In the genomic region with DNA sequence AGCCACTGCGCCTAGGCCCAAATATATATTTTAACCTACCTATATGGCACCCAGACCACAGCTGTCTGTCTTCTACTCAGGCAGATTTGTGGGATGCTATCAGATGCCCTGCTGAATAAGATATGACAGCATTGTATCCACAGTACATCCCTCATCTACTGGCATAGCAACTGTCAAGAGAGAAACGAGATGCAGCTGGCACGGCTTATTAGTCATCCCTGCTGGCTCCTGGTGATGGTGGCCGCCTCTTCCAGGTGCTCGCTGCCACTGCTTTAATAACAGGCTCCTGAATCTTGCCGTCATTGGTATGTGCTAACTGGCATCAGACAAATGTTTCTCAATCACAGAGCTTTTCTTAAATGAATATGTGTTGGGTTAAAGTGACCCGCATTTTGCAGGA, we compare ENCODE assay signal across 14 cellular contexts. TPM values are rescaled to one million over a fixed set of nuclear protein-coding genes. Genes with fewer than 3 reads are reported as not detected.
DNase-seq lines count a peak whose midpoint lies in the region; ATAC-seq and TF ChIP-seq lines count a peak whose summit lies in the region.
"Had no signal": no experiment of that assay in that cellular context is flagged by ENCODE, and none has a peak within 500 bp of the region (broad histone marks: within the 10 kb centered on the region; RNA-seq: fewer than 3 reads in every experiment).

No MANE protein-coding gene starts in this region.

- H3K9me3 ChIP-seq in left ventricle myocardium inferior (replicated peaks) (no peaks in the 10 kb centered on the region), right lobe of liver (no peaks in the 10 kb centered on the region), tibial artery (no peaks in the 10 kb centered on the region)
- H3K9me3 ChIP-seq: pancreas, Peyer's patch, transverse colon had no signal

- TF ChIP-seq CTCF in left ventricle myocardium inferior (IDR thresholded peaks at IDR 0.05; ENCODE audit: borderline replicate concordance) (no peak), right lobe of liver (IDR thresholded peaks at IDR 0.05) (no peak), tibial artery (IDR thresholded peaks at IDR 0.05) (no peak), GM10266 (IDR thresholded peaks at IDR 0.05; ENCODE audit: control insufficient read depth, insufficient read depth, low read depth, missing control alignments) (no peak)

- H3K4me3 ChIP-seq in left ventricle myocardium inferior = no peak overlapping the region
- no peak overlapping the region for H3K4me3 ChIP-seq in right lobe of liver
- no peak overlapping the region for H3K4me3 ChIP-seq in tibial artery
- H3K4me3 ChIP-seq: pancreas, Peyer's patch, transverse colon had no signal

- no peak for DNase-seq in left ventricle myocardium inferior
- DNase-seq in left ventricle myocardium superior = no peak
- DNase-seq in SHP77 (lab: John Stamatoyannopoulos, UW) = peak; percentile 57 to 63
- DNase-seq in right lobe of liver = peak in 2 of 3 donors; percentile 38 to 53
- DNase-seq in tibial artery = peak; percentile 6 to 16
- no peak for DNase-seq in NCI-H524 treated with DMSO at 0.1 percent for 48 hours (lab: John Stamatoyannopoulos, UW)
- DNase-seq in NCI-H128 (lab: John Stamatoyannopoulos, UW; ENCODE audit: unreplicated experiment) = no peak
- DNase-seq in GM10266 (ENCODE audit: extremely low spot score) = no peak
- DNase-seq: activated CD4-positive, alpha-beta T cell treated with anti-CD3 and anti-CD28 coated beads, Interleukin-2, amount 10 ng/mL, durations not matched to agents 24 days and 14 days; NCI-H345; pancreas; Peyer's patch; transverse colon had no signal

- H3K36me3 ChIP-seq in left ventricle myocardium inferior = peaks cover 59% of the 10 kb centered on the region
- peaks cover 0 to 53% (median 24%) of the 10 kb centered on the region in 4 donors for H3K36me3 ChIP-seq in right lobe of liver
- H3K36me3 ChIP-seq in tibial artery = peaks cover 40 to 67% (median 55%) of the 10 kb centered on the region in 3 donors
- H3K36me3 ChIP-seq: transverse colon had no signal

- H3K4me1 ChIP-seq in left ventricle myocardium inferior (peaks cover 100% of the 10 kb centered on the region), right lobe of liver (peaks cover 0 to 82% (median 44%) of the 10 kb centered on the region in 4 donors), tibial artery (peaks cover 0 to 78% (median 42%) of the 10 kb centered on the region in 4 donors)

- H3K27ac ChIP-seq in left ventricle myocardium inferior (replicated peaks) = peak overlapping the region; percentile 87
- H3K27ac ChIP-seq in right lobe of liver = peak overlapping the region in 2 of 3 donors; percentile 29 to 80
- H3K27ac ChIP-seq in tibial artery = no peak overlapping the region
- H3K27ac ChIP-seq: pancreas had no signal

- no peak for TF ChIP-seq POLR2A in right lobe of liver (IDR thresholded peaks at IDR 0.05)

- intact Hi-C loops in left ventricle myocardium inferior (cut with micrococcal nuclease) = no loop called here
- intact Hi-C loops in left ventricle myocardium superior (cut with micrococcal nuclease) = no loop called here
- intact Hi-C loops in right lobe of liver (cut with DNase I) = no loop called here
- intact Hi-C loops in tibial artery (cut with DNase I; ENCODE audit: low total_unique reads) = no loop called here

- WGBS in right lobe of liver (ENCODE audit: insufficient coverage, low coverage, low lambda C conversion rate, missing lambda C conversion rate) = 38% methylated on average over 6 of the region's 7 CpGs

- H3K27me3 ChIP-seq in left ventricle myocardium inferior (ENCODE audit: low read depth) (no peaks in the 10 kb centered on the region), right lobe of liver (no peaks in the 10 kb centered on the region), tibial artery (no peaks in the 10 kb centered on the region)
- H3K27me3 ChIP-seq: pancreas, Peyer's patch, transverse colon had no signal

- ATAC-seq in left ventricle myocardium superior (no peak), right lobe of liver (peak in 3 of 4 donors; percentile 10 to 38 (median 27))
- ATAC-seq: activated T-helper 17 cell treated with anti-CD3 and anti-CD28 coated beads, Interleukin-2, amount 50 U/mL, for 72 hours; pancreas had no signal

RNA-seq across cellular contexts. Expression of a gene that starts 34.0 kb away (rescaled TPM):
- total RNA-seq in left ventricle myocardium inferior (37.1 TPM), left ventricle myocardium superior (42.5 TPM), right lobe of liver (100 to 1,000 TPM in 1 of 6 experiments, 10 to 100 TPM in 5; 48.5 to 145 (median 79.5) TPM)

RNA-seq across cellular contexts. Expression of a gene that starts 56.7 kb away (rescaled TPM):
- total RNA-seq in left ventricle myocardium inferior (14.9 TPM), left ventricle myocardium superior (16.3 TPM), right lobe of liver (10 to 100 TPM in 2 of 6 experiments, 1 to 10 TPM in 4; 7.0 to 10.4 (median 8.5) TPM)

Comparison
In these comparisons a context has a peak if more than half of its experiments do, and no peak if none do; other contexts are left out.
1. DNase-seq: peak in SHP77 (2 of 2), right lobe of liver (2 of 3) and tibial artery (2 of 2); none in left ventricle myocardium inferior (single experiment), left ventricle myocardium superior (single experiment), NCI-H524 treated with DMSO at 0.1 percent for 48 hours (single experiment), NCI-H128 (single experiment) and GM10266 (single experiment).
2. H3K27ac ChIP-seq: peak in left ventricle myocardium inferior (single experiment) and right lobe of liver (2 of 3); none in tibial artery (0 of 2).